ENCODE assay signal across 10 cellular contexts in genomic region chr1:8027748-8028631, GRCh38. TPM values are rescaled to one million over a fixed set of nuclear protein-coding genes. Genes with fewer than 3 reads are reported as not detected.
DNase-seq lines count a peak whose midpoint lies in the region; ATAC-seq, FAIRE-seq and TF ChIP-seq lines count a peak whose summit lies in the region.
"Had no signal": no experiment of that assay in that cellular context is flagged by ENCODE, and none has a peak within 500 bp of the region (broad histone marks: within the 10 kb centered on the region; RNA-seq: fewer than 3 reads in every experiment).

No MANE protein-coding gene starts in this region.

- peak overlapping the region; percentile 21; the same call in 1 of the 3 replicates for H3K4me3 ChIP-seq in A549
- H3K4me3 ChIP-seq in HEK293 (ENCODE audit: low read depth, low read length): no peak overlapping the region
- peak overlapping the region; percentile 6 for H3K4me3 ChIP-seq in brain microvascular endothelial cell (ENCODE audit: low read depth, low read length)
- H3K4me3 ChIP-seq in mucosa of descending colon: no peak overlapping the region
- H3K4me3 ChIP-seq: SK-N-MC had no signal

- POLR2A ChIA-PET in A549 (lab: Yijun Ruan, JAX) (interaction anchor here (0.6 to 1.4 kb wide), 7 partner anchors 10 to 69 kb away, joined by 3 to 7 read pairs (median 3); no protein-coding TSS in a partner anchor), HEK293 (lab: Yijun Ruan, JAX) (interaction anchor here (1.5 to 2.9 kb wide), 2 partner anchors 11 to 170 kb away, joined by 4 to 14 read pairs; no protein-coding TSS in a partner anchor)

- no peak for FAIRE-seq in A549 (lab: Jason Lieb, UNC)

- CTCF ChIA-PET in A549 (lab: Yijun Ruan, JAX) (interaction anchor here (0.7 to 4.2 kb wide), 6 partner anchors 12 to 286 kb away, joined by 3 to 28 read pairs (median 4); no protein-coding TSS in a partner anchor), HEK293 (lab: Yijun Ruan, JAX) (interaction anchor here (0.5 to 3.7 kb wide), 9 partner anchors 11 to 287 kb away, joined by 3 to 30 read pairs (median 6); no protein-coding TSS in a partner anchor)

- in situ Hi-C loops in brain microvascular endothelial cell (cut with HindIII; ENCODE audit: low pct_ligation_motif_present, low sequenced_read_pairs): no loop called here

- peak overlapping the region; percentile 81 for H3K4me2 ChIP-seq in A549

- H3K9me3 ChIP-seq in A549 (no peaks in the 10 kb centered on the region), HEK293 (ENCODE audit: control insufficient read depth, insufficient read depth, low read depth, low read length) (no peaks in the 10 kb centered on the region), mucosa of descending colon (no peaks in the 10 kb centered on the region)

- WGBS in A549 (ENCODE audit: missing lambda C conversion rate): 2% methylated on average over 8 of the region's 8 CpGs

- TF ChIP-seq EP300 in A549 (IDR thresholded peaks at IDR 0.05): no peak

- H3K4me1 ChIP-seq in A549: peaks cover 33% of the 10 kb centered on the region
- H3K4me1 ChIP-seq in HEK293 (ENCODE audit: control insufficient read depth, insufficient read depth, low read length): peaks cover 23% of the 10 kb centered on the region
- H3K4me1 ChIP-seq in mucosa of descending colon (ENCODE audit: low read depth): peaks cover 20% of the 10 kb centered on the region

- intact Hi-C loops in mucosa of descending colon (cut with DNase I, micrococcal nuclease): loop anchor here in 1 of 2 donors (10.0 kb wide), 1 partner anchor 107 kb away; no protein-coding TSS in a partner anchor

- TF ChIP-seq RAD21 in A549 (conservative IDR thresholded peaks at IDR 0.05 in 1 of 2, IDR thresholded peaks at IDR 0.05 in 1 of 2): no peak

- peak overlapping the region; percentile 98 to 100 for H3K27ac ChIP-seq in A549
- no peak overlapping the region for H3K27ac ChIP-seq in HEK293 (ENCODE audit: extremely low read depth, low read depth, low read length)
- H3K27ac ChIP-seq in brain microvascular endothelial cell: peak overlapping the region; percentile 97
- H3K27ac ChIP-seq: SK-N-MC had no signal

- H3K36me3 ChIP-seq in HEK293 (ENCODE audit: control insufficient read depth in 2 of 2, insufficient read depth in 1 of 2, low read length in 2 of 2): no peaks in the 10 kb centered on the region
- no peaks in the 10 kb centered on the region for H3K36me3 ChIP-seq in brain microvascular endothelial cell (replicated peaks)
- no peaks in the 10 kb centered on the region for H3K36me3 ChIP-seq in mucosa of descending colon (ENCODE audit: low read depth)

- ATAC-seq in A549: peak in 1 of 2 experiments; percentile 2; a peak in 3 of 6 replicates
- peak; percentile 24 for ATAC-seq in mucosa of descending colon
- ATAC-seq in GM21381 (IDR thresholded peaks at IDR 0.05; ENCODE audit: unreplicated experiment): no peak
- ATAC-seq in HG02938 (IDR thresholded peaks at IDR 0.05; ENCODE audit: unreplicated experiment): no peak
- no peak for ATAC-seq in HG02970 (IDR thresholded peaks at IDR 0.05; ENCODE audit: low FRiP score, unreplicated experiment)

- TF ChIP-seq CTCF in A549 (IDR thresholded peaks at IDR 0.05) (no peak), HEK293 (tag by site-specific recombination; IDR thresholded peaks at IDR 0.05) (no peak), brain microvascular endothelial cell (IDR thresholded peaks at IDR 0.05; ENCODE audit: low read depth, low read length, missing control alignments) (no peak), mucosa of descending colon (IDR thresholded peaks at IDR 0.05) (no peak)

- DNase-seq in A549 (ENCODE audit: low read depth in 1 of 2, low spot score in 1 of 2) (peak in 1 of 2 experiments; percentile 73), brain microvascular endothelial cell (peak; percentile 90), mucosa of descending colon (peak in 1 of 3 donors; percentile 32), HK-2 (ENCODE audit: unreplicated experiment) (no peak)
- DNase-seq: dorsolateral prefrontal cortex had no signal

- no peaks in the 10 kb centered on the region for H3K27me3 ChIP-seq in brain microvascular endothelial cell (replicated peaks)
- H3K27me3 ChIP-seq: dorsolateral prefrontal cortex had no signal

- TF ChIP-seq POLR2A in A549 (IDR thresholded peaks at IDR 0.05; ENCODE audit: low read length): no peak

TF ChIP-seq in A549, 52 proteins besides CTCF, POLR2A, EP300 and RAD21:
- TF ChIP-seq FOSB (CRISPR knock-in tag; IDR thresholded peaks at IDR 0.05) (no peak), HOXB5 (CRISPR knock-in tag; IDR thresholded peaks at IDR 0.05) (0 out of 2 replicates have a peak, but pooled peaks have one; percentile 2), SMC3 (IDR thresholded peaks at IDR 0.05) (peak; percentile 16; the same call in 1 of the 3 replicates), RCOR1 (IDR thresholded peaks at IDR 0.05; ENCODE audit: low read depth, low read length) (no peak), RNF2 (IDR thresholded peaks at IDR 0.05; ENCODE audit: borderline replicate concordance, low read depth) (no peak), GATA3 (IDR thresholded peaks at IDR 0.05; ENCODE audit: borderline replicate concordance) (no peak), FOSL2 (IDR thresholded peaks at IDR 0.05) (no peak), FOSL2 (CRISPR knock-in tag; IDR thresholded peaks at IDR 0.05) (peak; percentile 60)
- TF ChIP-seq, protein P1, sequence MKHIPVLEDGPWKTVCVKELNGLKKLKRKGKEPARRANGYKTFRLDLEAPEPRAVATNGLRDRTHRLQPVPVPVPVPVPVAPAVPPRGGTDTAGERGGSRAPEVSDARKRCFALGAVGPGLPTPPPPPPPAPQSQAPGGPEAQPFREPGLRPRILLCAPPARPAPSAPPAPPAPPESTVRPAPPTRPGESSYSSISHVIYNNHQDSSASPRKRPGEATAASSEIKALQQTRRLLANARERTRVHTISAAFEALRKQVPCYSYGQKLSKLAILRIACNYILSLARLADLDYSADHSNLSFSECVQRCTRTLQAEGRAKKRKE (CRISPR knock-in tag; IDR thresholded peaks at IDR 0.05; ENCODE audit: low read depth): no peak
TF ChIP-seq in A549: peak in this region for 3.

TF ChIP-seq in HEK293, 187 proteins besides CTCF, POLR2A, EP300 and RAD21 (continues in another document):
- TF ChIP-seq ZNF48 (tag by site-specific recombination; IDR thresholded peaks at IDR 0.05) (no peak), ZIC2 (tag by site-specific recombination; IDR thresholded peaks at IDR 0.05) (no peak), HOXA7 (CRISPR knock-in tag; IDR thresholded peaks at IDR 0.05; ENCODE audit: borderline replicate concordance) (no peak), ATF2 (tag by site-specific recombination; IDR thresholded peaks at IDR 0.05; ENCODE audit: low read depth) (no peak), ZNF211 (tag by site-specific recombination; IDR thresholded peaks at IDR 0.05; ENCODE audit: low read depth) (no peak), ZEB2 (tag by site-specific recombination; IDR thresholded peaks at IDR 0.05) (peak; percentile 66), ZSCAN16 (tag by site-specific recombination; IDR thresholded peaks at IDR 0.05) (no peak), ZNF174 (tag by site-specific recombination; IDR thresholded peaks at IDR 0.05) (no peak), ZNF580 (tag by site-specific recombination; IDR thresholded peaks at IDR 0.05) (no peak), IKZF3 (tag by site-specific recombination; IDR thresholded peaks at IDR 0.05) (peak; percentile 27; the same call in 1 of the 2 replicates), GLI4 (tag by site-specific recombination; IDR thresholded peaks at IDR 0.05) (no peak), ZNF629 (tag by site-specific recombination; IDR thresholded peaks at IDR 0.05) (peak; percentile 72), ZBTB20 (tag by site-specific recombination; IDR thresholded peaks at IDR 0.05) (no peak), ZNF112 (tag by site-specific recombination; IDR thresholded peaks at IDR 0.05) (no peak), PBX3 (CRISPR knock-in tag; IDR thresholded peaks at IDR 0.05) (no peak)

RNA-seq across cellular contexts. Expression of gene ERRFI1, which starts 1.9 kb away (rescaled TPM):
- polyA plus RNA-seq in A549 (2011; rRNA removed) (193 and 217 TPM in 2 replicates), A549 (2017; fragmentation: RNase III; extraction: RNeasy Plus Mini Kit Qiagen cat#74134 plus additional on column Dnase treatment) (44.2 to 51.0 TPM (median 49.0 TPM) in 3 replicates)
- polyA plus RNA-seq in A549 (2012; cell fraction: cytosol; rRNA removed): 48.0 and 74.2 TPM in 2 replicates
- polyA plus RNA-seq in A549 (2012; cell fraction: nucleus; rRNA removed): 61.4 and 108 TPM in 2 replicates
- 94.7 and 114 TPM in 2 replicates for polyA minus RNA-seq in A549 (2011; rRNA and poly(A)+ RNA removed)
- total RNA-seq in mucosa of descending colon: 10 to 100 TPM; 48.5 to 84.0 (median 50.2) TPM

Comparison
In these comparisons a context has a peak if more than half of its experiments do, and no peak if none do; other contexts are left out.
1. H3K4me3 ChIP-seq: peak in A549 (single experiment) and brain microvascular endothelial cell (single experiment); none in HEK293 (single experiment) and mucosa of descending colon (single experiment).